In the genomic region with DNA sequence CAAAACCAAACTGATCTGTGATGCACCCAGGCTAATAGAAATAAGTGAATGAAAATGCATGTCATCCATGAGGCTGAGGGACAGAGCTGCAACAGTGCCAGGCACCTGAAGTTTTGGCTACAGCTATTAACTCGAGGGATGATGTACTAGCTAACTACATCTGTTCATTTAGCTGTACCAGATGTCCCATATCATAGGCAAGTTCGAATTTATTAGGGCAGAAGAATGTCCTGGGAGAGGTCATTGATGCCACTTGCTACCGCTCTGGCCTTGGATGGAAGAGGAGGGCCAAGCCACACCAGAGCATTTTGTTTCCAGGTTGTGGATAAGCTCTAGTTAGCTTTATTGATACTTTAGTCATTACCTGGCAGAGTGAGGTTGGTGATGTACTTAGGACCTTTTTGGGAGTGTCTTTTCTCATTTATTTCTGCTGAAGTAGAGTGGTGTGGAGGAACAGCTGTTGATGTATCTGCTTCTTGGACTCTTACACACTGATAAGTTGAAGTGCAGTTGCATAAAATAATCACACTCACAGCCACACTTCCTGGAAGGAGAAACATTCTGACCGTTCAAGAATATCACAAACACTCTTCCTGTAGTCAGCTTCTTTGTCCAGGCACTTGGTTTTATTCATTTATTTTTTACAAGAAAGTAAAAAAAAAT, we compare ENCODE assay signal across 19 cellular contexts. TPM values are rescaled to one million over a fixed set of nuclear protein-coding genes. Genes with fewer than 3 reads are reported as not detected.
DNase-seq lines count a peak whose midpoint lies in the region; ATAC-seq and TF ChIP-seq lines count a peak whose summit lies in the region.
"Had no signal": no experiment of that assay in that cellular context is flagged by ENCODE, and none has a peak within 500 bp of the region (broad histone marks: within the 10 kb centered on the region; RNA-seq: fewer than 3 reads in every experiment).

No MANE protein-coding gene starts in this region.

- DNase-seq in CD8-positive, alpha-beta memory T cell: no peak
- DNase-seq in NCI-H1694 treated with DMSO at 0.1 percent for 48 hours (lab: John Stamatoyannopoulos, UW) (peak; percentile 40), colonic mucosa (no peak), NCI-H2029 (lab: John Stamatoyannopoulos, UW) (no peak), foreskin keratinocyte (no peak)
- DNase-seq: activated CD4-positive, CD25-positive, alpha-beta regulatory T cell; activated effector memory CD4-positive, alpha-beta T cell treated with Interleukin-2 at 50 U/mL for 16 hours; aorta; DMS53; gastrocnemius medialis; H7; Kasumi-1; NCI-H1105 treated with DMSO at 0.1 percent for 48 hours; NCI-H2227 treated with DMSO at 0.1 percent for 48 hours; pancreas; T-helper 2 cell had no signal

- TF ChIP-seq CTCF in colonic mucosa (IDR thresholded peaks at IDR 0.05) (no peak), nephron (IDR thresholded peaks at IDR 0.05; ENCODE audit: unreplicated experiment in 3 of 3) (no peak), foreskin keratinocyte (conservative IDR thresholded peaks at IDR 0.05) (no peak)

- CTCF ChIA-PET in CD8-positive, alpha-beta memory T cell (lab: Charles Lee): interaction anchor here (1.5 to 1.6 kb wide), 2 partner anchors 10 to 36 kb away, joined by 5 to 6 read pairs; no protein-coding TSS in a partner anchor

- no peaks in the 10 kb centered on the region for H3K9me3 ChIP-seq in CD8-positive, alpha-beta memory T cell (ENCODE audit: low read length)
- no peaks in the 10 kb centered on the region for H3K9me3 ChIP-seq in colonic mucosa
- H3K9me3 ChIP-seq: gastrocnemius medialis, pancreas had no signal

- peaks cover 35% of the 10 kb centered on the region for H3K4me1 ChIP-seq in CD8-positive, alpha-beta memory T cell (ENCODE audit: insufficient read depth, low read length)
- H3K4me1 ChIP-seq in colonic mucosa (peaks cover 4% of the 10 kb centered on the region), foreskin keratinocyte (no peaks in the 10 kb centered on the region)

- H3K27ac ChIP-seq in CD8-positive, alpha-beta memory T cell (ENCODE audit: low read depth, low read length): no peak overlapping the region
- peak overlapping the region; percentile 59 for H3K27ac ChIP-seq in colonic mucosa
- H3K27ac ChIP-seq in foreskin keratinocyte: no peak overlapping the region
- H3K27ac ChIP-seq: pancreas, RWPE1 had no signal

- no peaks in the 10 kb centered on the region for H3K27me3 ChIP-seq in CD8-positive, alpha-beta memory T cell (ENCODE audit: insufficient read depth, low read length, poor library complexity, severe bottlenecking)
- H3K27me3 ChIP-seq in colonic mucosa (no peaks in the 10 kb centered on the region), foreskin keratinocyte (no peaks in the 10 kb centered on the region)
- H3K27me3 ChIP-seq: gastrocnemius medialis, pancreas had no signal

- H3K36me3 Mint-ChIP-seq in CD8-positive, alpha-beta memory T cell: peaks cover 0 to 8% (median 5%) of the 10 kb centered on the region in 3 donors
- H3K36me3 Mint-ChIP-seq in nephron (ENCODE audit: low read depth): peaks cover 21% of the 10 kb centered on the region
- H3K36me3 Mint-ChIP-seq in activated T-helper 17 cell treated with anti-CD3 and anti-CD28 coated beads, Interleukin-2, amount 50 U/mL, for 72 hours (ENCODE audit: low read depth): peaks cover 9% of the 10 kb centered on the region

- intact Hi-C loops in colonic mucosa (cut with DNase I): no loop called here

- no peak overlapping the region for H3K4me3 ChIP-seq in CD8-positive, alpha-beta memory T cell (ENCODE audit: low read length)
- H3K4me3 ChIP-seq in colonic mucosa: no peak overlapping the region
- H3K4me3 ChIP-seq: gastrocnemius medialis, pancreas had no signal

- no peaks in the 10 kb centered on the region for H3K9me3 Mint-ChIP-seq in CD8-positive, alpha-beta memory T cell
- H3K9me3 Mint-ChIP-seq in nephron: peaks cover 4% of the 10 kb centered on the region
- H3K9me3 Mint-ChIP-seq in activated T-helper 17 cell treated with anti-CD3 and anti-CD28 coated beads, Interleukin-2, amount 50 U/mL, for 72 hours: no peaks in the 10 kb centered on the region

- no peaks in the 10 kb centered on the region for H3K27me3 Mint-ChIP-seq in CD8-positive, alpha-beta memory T cell
- no peaks in the 10 kb centered on the region for H3K27me3 Mint-ChIP-seq in nephron (ENCODE audit: low read depth)
- no peaks in the 10 kb centered on the region for H3K27me3 Mint-ChIP-seq in activated T-helper 17 cell treated with anti-CD3 and anti-CD28 coated beads, Interleukin-2, amount 50 U/mL, for 72 hours

- POLR2A ChIA-PET in CD8-positive, alpha-beta memory T cell (lab: Charles Lee): interaction anchor here (1.2 kb wide), 1 partner anchor 10 kb away, joined by 3 read pairs; no protein-coding TSS in a partner anchor

- peak overlapping the region in 3 of 7 donors; percentile 3 to 34 (median 7) for H3K4me3 Mint-ChIP-seq in CD8-positive, alpha-beta memory T cell
- H3K4me3 Mint-ChIP-seq in nephron: no peak overlapping the region
- no peak overlapping the region for H3K4me3 Mint-ChIP-seq in activated T-helper 17 cell treated with anti-CD3 and anti-CD28 coated beads, Interleukin-2, amount 50 U/mL, for 72 hours

- H3K9ac ChIP-seq in colonic mucosa (ENCODE audit: low read depth in 2 of 2, low read length in 2 of 2): peak overlapping the region in 1 of 2 donors; percentile 2

- H3K27ac Mint-ChIP-seq in CD8-positive, alpha-beta memory T cell: peak overlapping the region in 6 of 8 donors; percentile 7 to 68 (median 20)
- peak overlapping the region; percentile 22 to 61 (median 30) for H3K27ac Mint-ChIP-seq in nephron
- no peak overlapping the region for H3K27ac Mint-ChIP-seq in activated T-helper 17 cell treated with anti-CD3 and anti-CD28 coated beads, Interleukin-2, amount 50 U/mL, for 72 hours

- peaks cover 74 to 92% (median 83%) of the 10 kb centered on the region in 3 donors for H3K4me1 Mint-ChIP-seq in CD8-positive, alpha-beta memory T cell
- H3K4me1 Mint-ChIP-seq in nephron: peaks cover 54% of the 10 kb centered on the region
- H3K4me1 Mint-ChIP-seq in activated T-helper 17 cell treated with anti-CD3 and anti-CD28 coated beads, Interleukin-2, amount 50 U/mL, for 72 hours: peaks cover 33% of the 10 kb centered on the region

- H3K36me3 ChIP-seq in CD8-positive, alpha-beta memory T cell (ENCODE audit: insufficient read depth, low read length): no peaks in the 10 kb centered on the region
- H3K36me3 ChIP-seq in colonic mucosa: no peaks in the 10 kb centered on the region
- H3K36me3 ChIP-seq: gastrocnemius medialis, pancreas had no signal

- ATAC-seq in foreskin keratinocyte: no peak
- ATAC-seq in activated T-helper 17 cell treated with anti-CD3 and anti-CD28 coated beads, Interleukin-2, amount 50 U/mL, for 72 hours (replicated peaks): no peak
- ATAC-seq: gastrocnemius medialis had no signal

RNA-seq across cellular contexts. Expression of gene ZFAND3, which starts 8.2 kb away (rescaled TPM):
- total RNA-seq in CD8-positive, alpha-beta memory T cell: 10 to 100 TPM; 29.1 to 29.4 TPM
- 5.2 TPM for polyA plus RNA-seq in CD8-positive, alpha-beta memory T cell
- total RNA-seq in colonic mucosa (10 to 100 TPM; 42.0 to 96.8 TPM), foreskin keratinocyte (22.8 and 28.8 TPM in 2 replicates)
- 27.5 and 28.0 TPM in 2 replicates for polyA plus RNA-seq in foreskin keratinocyte
- 10 to 100 TPM; 26.1 to 32.0 TPM for total RNA-seq in activated T-helper 17 cell treated with anti-CD3 and anti-CD28 coated beads, Interleukin-2, amount 50 U/mL, for 72 hours
